Comparison of ENCODE assay signal across 34 cellular contexts in genomic region chr7:4806983-4807625, GRCh38. TPM values are rescaled to one million over a fixed set of nuclear protein-coding genes. Genes with fewer than 3 reads are reported as not detected.
DNase-seq lines count a peak whose midpoint lies in the region; ATAC-seq, FAIRE-seq and TF ChIP-seq lines count a peak whose summit lies in the region.
"Had no signal": no experiment of that assay in that cellular context is flagged by ENCODE, and none has a peak within 500 bp of the region (broad histone marks: within the 10 kb centered on the region; RNA-seq: fewer than 3 reads in every experiment).

No MANE protein-coding gene starts in this region.

- no TSS peak for BruUV-seq in Caco-2 (replicated peaks; lab: Mats Ljungman, UMichigan)

- POLR2A ChIA-PET in A549 (lab: Yijun Ruan, JAX) (no interaction called here), Caco-2 (lab: Charles Lee) (no interaction called here)

- WGBS in A549 (ENCODE audit: missing lambda C conversion rate) = 72% methylated on average over 16 of the region's 18 CpGs
- 54 to 58% (median 56%) methylated on average over 18 of the region's 18 CpGs for WGBS in adrenal gland, 4 donors

- no peak overlapping the region for H3K4me2 ChIP-seq in A549

- no peaks in the 10 kb centered on the region for H3K9me3 ChIP-seq in A549
- no peaks in the 10 kb centered on the region for H3K9me3 ChIP-seq in T-helper 17 cell (ENCODE audit: control insufficient read depth, low read length, poor library complexity, severe bottlenecking)
- no peaks in the 10 kb centered on the region for H3K9me3 ChIP-seq in left ventricle myocardium inferior (replicated peaks)
- H3K9me3 ChIP-seq in adrenal gland (replicated peaks in 1 of 3) = no peaks in the 10 kb centered on the region
- no peaks in the 10 kb centered on the region for H3K9me3 ChIP-seq in Caco-2
- H3K9me3 ChIP-seq: gastrocnemius medialis, left lung, prostate gland, testis had no signal

- H3K4me1 Mint-ChIP-seq in T-helper 17 cell (peaks cover 2% of the 10 kb centered on the region), Caco-2 (ENCODE audit: low read depth, unreplicated experiment) (no peaks in the 10 kb centered on the region)

- H3K9me3 Mint-ChIP-seq in Caco-2 (ENCODE audit: unreplicated experiment) = no peaks in the 10 kb centered on the region
- H3K9me3 Mint-ChIP-seq: activated T-helper 2 cell treated with anti-CD3 and anti-CD28 coated beads, Interferon-gamma antibody, Interleukin-2, Interleukin-4, amounts not matched to agents 10 μg/mL and 5 μg/mL and 100 μg/mL, durations not matched to agents 14 hours and 24 hours and 36 hours; stimulated activated naive B cell treated with anti-CD40 and anti-IgM and Interleukin-4, amounts not matched to agents 10 μg/mL and 1 μg/mL and 100 μg/mL, for 72 hours had no signal

- H3K27ac ChIP-seq in A549 (no peak overlapping the region), left ventricle myocardium inferior (replicated peaks) (peak overlapping the region; percentile 57), adrenal gland (no peak overlapping the region)
- H3K27ac ChIP-seq: brain microvascular endothelial cell, left lung, prostate gland, testis had no signal

- H3K27me3 Mint-ChIP-seq in T-helper 17 cell (peaks cover 20% of the 10 kb centered on the region), Caco-2 (ENCODE audit: insufficient read depth, unreplicated experiment) (peaks cover 7% of the 10 kb centered on the region)

- TF ChIP-seq EP300 in A549 (IDR thresholded peaks at IDR 0.05) = no peak

- ATAC-seq in A549 = peak; percentile 31 to 33; a peak in 4 of 6 replicates
- ATAC-seq in T-helper 17 cell = no peak
- peak; percentile 75 for ATAC-seq in sciatic nerve
- ATAC-seq: HCT116, left lung had no signal

- TF ChIP-seq CTCF in A549 (IDR thresholded peaks at IDR 0.05) = no peak
- no peak for TF ChIP-seq CTCF in left ventricle myocardium inferior (IDR thresholded peaks at IDR 0.05; ENCODE audit: borderline replicate concordance)
- no peak for TF ChIP-seq CTCF in adrenal gland (IDR thresholded peaks at IDR 0.05)
- no peak for TF ChIP-seq CTCF in Caco-2 (IDR thresholded peaks at IDR 0.05; ENCODE audit: insufficient read depth in 1 of 2, low read depth in 1 of 2, low read length in 1 of 2, severe bottlenecking in 1 of 2, unreplicated experiment in 1 of 2)

- H3K4me3 ChIP-seq in A549 (no peak overlapping the region), left ventricle myocardium inferior (no peak overlapping the region), adrenal gland (no peak overlapping the region), Caco-2 (ENCODE audit: low read depth, low read length) (no peak overlapping the region)
- H3K4me3 ChIP-seq: gastrocnemius medialis, left lung, prostate gland, testis had no signal

- intact Hi-C loops in left ventricle myocardium inferior (cut with micrococcal nuclease) (no loop called here), sciatic nerve (cut with DNase I) (no loop called here), adrenal gland (cut with DNase I) (no loop called here), Caco-2 (cut with micrococcal nuclease; ENCODE audit: unreplicated experiment) (no loop called here)

- CTCF ChIA-PET in A549 (lab: Yijun Ruan, JAX) (interaction anchor here (0.6 to 1.6 kb wide), 4 partner anchors 9 to 215 kb away, joined by 3 to 6 read pairs (median 4); no protein-coding TSS in a partner anchor), Caco-2 (lab: Charles Lee) (no interaction called here)

- FAIRE-seq in A549 (lab: Jason Lieb, UNC) = no peak
- FAIRE-seq: endothelial cell of umbilical vein, GM12892 had no signal

- H3K36me3 Mint-ChIP-seq in T-helper 17 cell (ENCODE audit: low read depth) = no peaks in the 10 kb centered on the region
- no peaks in the 10 kb centered on the region for H3K36me3 Mint-ChIP-seq in Caco-2 (ENCODE audit: insufficient read depth, unreplicated experiment)
- H3K36me3 Mint-ChIP-seq: stimulated activated naive B cell treated with anti-CD40 and anti-IgM and Interleukin-4, amounts not matched to agents 10 μg/mL and 1 μg/mL and 100 μg/mL, for 72 hours had no signal

- no peak overlapping the region for H3K27ac Mint-ChIP-seq in T-helper 17 cell
- no peak overlapping the region for H3K27ac Mint-ChIP-seq in Caco-2 (ENCODE audit: unreplicated experiment)
- H3K27ac Mint-ChIP-seq: activated T-helper 2 cell treated with anti-CD3 and anti-CD28 coated beads, Interferon-gamma antibody, Interleukin-2, Interleukin-4, amounts not matched to agents 10 μg/mL and 5 μg/mL and 100 μg/mL, durations not matched to agents 14 hours and 24 hours and 36 hours; stimulated activated naive B cell treated with anti-CD40 and anti-IgM and Interleukin-4, amounts not matched to agents 10 μg/mL and 1 μg/mL and 100 μg/mL, for 72 hours had no signal

- H3K36me3 ChIP-seq in left ventricle myocardium inferior = no peaks in the 10 kb centered on the region
- no peaks in the 10 kb centered on the region for H3K36me3 ChIP-seq in adrenal gland (replicated peaks in 1 of 2)
- no peaks in the 10 kb centered on the region for H3K36me3 ChIP-seq in Caco-2 (ENCODE audit: control insufficient read depth, insufficient read depth, low read length)
- H3K36me3 ChIP-seq: brain microvascular endothelial cell, gastrocnemius medialis, left lung, prostate gland had no signal

- DNase-seq in A549 (ENCODE audit: low read depth in 1 of 2, low spot score in 1 of 2) (no peak), T-helper 17 cell (no peak), left ventricle myocardium inferior (no peak), sciatic nerve (ENCODE audit: low spot score) (no peak), adrenal gland (no peak), Caco-2 (no peak), NCI-H1436 treated with DMSO at 0.1 percent for 48 hours (lab: John Stamatoyannopoulos, UW) (no peak)
- DNase-seq in stimulated activated CD4-positive, alpha-beta T cell treated with anti-CD3 and anti-CD28 coated beads, Interleukin-2, amount 100 ng/mL, for 48 hours = no peak
- DNase-seq: activated naive CD4-positive, alpha-beta T cell treated with anti-CD3 and anti-CD28 coated beads, Interleukin-2, amount 50 U/mL, for 16 hours; activated T-cell treated with anti-CD3 and anti-CD28 coated beads for 4 hours; amniotic stem cell; brain microvascular endothelial cell; C1 segment of cervical spinal cord; COR-L47; DMS53; gastrocnemius medialis; islet precursor cell; MM.1S; NCI-H2029 treated with DMSO at 0.1 percent for 48 hours; NCI-H226; NCI-H526 treated with DMSO at 0.1 percent for 48 hours; NK-92 treated with Interleukin-12 subunit alpha and Interleukin-12 subunit beta, amount 100 ng/mL, for 24 hours; nucleus accumbens; stimulated activated CD4-positive, alpha-beta T cell treated with anti-CD3 and anti-CD28 coated beads, Interleukin-15, amount 100 ng/mL, for 24 hours; stimulated activated naive B cell treated with anti-CD40 and anti-IgM and Interleukin-4, amounts not matched to agents 10 μg/mL and 1 μg/mL and 100 μg/mL, for 72 hours; testis had no signal

- TF ChIP-seq POLR2A in A549 (IDR thresholded peaks at IDR 0.05; ENCODE audit: low read length) = no peak
- TF ChIP-seq POLR2A in adrenal gland (IDR thresholded peaks at IDR 0.05) = no peak

- H3K4me3 Mint-ChIP-seq in T-helper 17 cell = peak overlapping the region; percentile 59
- H3K4me3 Mint-ChIP-seq in Caco-2 (ENCODE audit: unreplicated experiment) = no peak overlapping the region
- H3K4me3 Mint-ChIP-seq: stimulated activated naive B cell treated with anti-CD40 and anti-IgM and Interleukin-4, amounts not matched to agents 10 μg/mL and 1 μg/mL and 100 μg/mL, for 72 hours had no signal

- TF ChIP-seq RAD21 in A549 (conservative IDR thresholded peaks at IDR 0.05 in 1 of 2, IDR thresholded peaks at IDR 0.05 in 1 of 2) = no peak

- H3K27me3 ChIP-seq in left ventricle myocardium inferior (ENCODE audit: low read depth) (peaks cover 5% of the 10 kb centered on the region), adrenal gland (peaks cover 9% of the 10 kb centered on the region), Caco-2 (replicated peaks; ENCODE audit: control insufficient read depth, insufficient read depth, low read length) (no peaks in the 10 kb centered on the region; the same call in 1 of the 2 replicates)
- H3K27me3 ChIP-seq: brain microvascular endothelial cell, gastrocnemius medialis, testis had no signal

- H3K4me1 ChIP-seq in A549 (no peaks in the 10 kb centered on the region), left ventricle myocardium inferior (peaks cover 5% of the 10 kb centered on the region), adrenal gland (replicated peaks in 1 of 2) (no peaks in the 10 kb centered on the region), Caco-2 (no peaks in the 10 kb centered on the region)
- H3K4me1 ChIP-seq: gastrocnemius medialis, prostate gland, testis had no signal

TF ChIP-seq in A549, 52 proteins besides CTCF, POLR2A, EP300 and RAD21 (continues in another document):
- TF ChIP-seq RARB (CRISPR knock-in tag; IDR thresholded peaks at IDR 0.05) (no peak), HDAC2 (IDR thresholded peaks at IDR 0.05) (no peak), ZSCAN20 (CRISPR knock-in tag; IDR thresholded peaks at IDR 0.05) (no peak), TFCP2L1 (CRISPR knock-in tag; IDR thresholded peaks at IDR 0.05) (no peak), EHMT2 (IDR thresholded peaks at IDR 0.05; ENCODE audit: low read depth) (no peak), NR3C1 (IDR thresholded peaks at IDR 0.05) (no peak), GATA3 (IDR thresholded peaks at IDR 0.05; ENCODE audit: borderline replicate concordance) (no peak)

RNA-seq across cellular contexts. Expression of gene AP5Z1, which starts 31.7 kb away (rescaled TPM):
- polyA plus RNA-seq in A549 (2011; rRNA removed) (6.8 and 7.1 TPM in 2 replicates), A549 (2017; fragmentation: RNase III; extraction: RNeasy Plus Mini Kit Qiagen cat#74134 plus additional on column Dnase treatment) (17.6 to 22.7 TPM (median 21.8 TPM) in 3 replicates), adrenal gland (100 to 1,000 TPM in 2 of 3 donors, 1 to 10 TPM in 1; 8.4 to 188 (median 112) TPM)
- 16.4 and 24.3 TPM in 2 replicates for polyA plus RNA-seq in A549 (2012; cell fraction: cytosol; rRNA removed)
- 118 and 171 TPM in 2 replicates for polyA plus RNA-seq in A549 (2012; cell fraction: nucleus; rRNA removed)
- 4.6 and 6.7 TPM in 2 replicates for polyA minus RNA-seq in A549 (2011; rRNA and poly(A)+ RNA removed)
- total RNA-seq in T-helper 17 cell (100 to 1,000 TPM in 1 of 2 donors, 10 to 100 TPM in 1; 87.6 to 112 TPM), left ventricle myocardium inferior (13.4 TPM), sciatic nerve (36.2 TPM), adrenal gland (10 to 100 TPM; 35.2 to 68.4 (median 49.5) TPM), Caco-2 (2022) (64.7 and 66.8 TPM in 2 replicates)

RNA-seq across cellular contexts. Expression of gene PAPOLB, which starts 54.7 kb away (rescaled TPM):
- not detected in 2 replicates for polyA plus RNA-seq in A549 (2011; rRNA removed)
- polyA plus RNA-seq in A549 (2012; cell fraction: cytosol; rRNA removed) = not detected in 2 replicates
- 0.04 and 0.05 TPM in 2 replicates for polyA plus RNA-seq in A549 (2012; cell fraction: nucleus; rRNA removed)
- not detected in 3 replicates for polyA plus RNA-seq in A549 (2017; fragmentation: RNase III; extraction: RNeasy Plus Mini Kit Qiagen cat#74134 plus additional on column Dnase treatment)
- polyA minus RNA-seq in A549 (2011; rRNA and poly(A)+ RNA removed) = 0.05 and 0.08 TPM in 2 replicates
- total RNA-seq in T-helper 17 cell = not detected
- 0.05 TPM for total RNA-seq in left ventricle myocardium inferior
- 0.98 TPM for total RNA-seq in sciatic nerve
- not detected for total RNA-seq in adrenal gland
- polyA plus RNA-seq in adrenal gland = under 1 TPM in 2 of 3 donors, not detected in 1; 0.04 to 0.08 TPM
- total RNA-seq in Caco-2 (2022) = not detected in 2 replicates
- total RNA-seq: activated T-helper 2 cell treated with anti-CD3 and anti-CD28 coated beads, Interferon-gamma antibody, Interleukin-2, Interleukin-4, amounts not matched to agents 10 μg/mL and 5 μg/mL and 100 μg/mL, durations not matched to agents 14 hours and 24 hours and 36 hours; myocyte; T-helper 2 cell treated with Interferon-gamma antibody and Interleukin-4, amounts not matched to agents 100 ng/mL and 5 ng/mL, for 36 hours had no signal
- polyA plus RNA-seq: endothelial cell of umbilical vein had no signal
